23 cellular contexts compared by ENCODE assay signal in genomic region chr6:39610229-39610628, GRCh38.
DNase-seq lines count a peak whose midpoint lies in the region; ATAC-seq, FAIRE-seq and TF ChIP-seq lines count a peak whose summit lies in the region.
"Had no signal": no experiment of that assay in that cellular context is flagged by ENCODE, and none has a peak within 500 bp of the region (broad histone marks: within the 10 kb centered on the region; RNA-seq: fewer than 3 reads in every experiment).

No MANE protein-coding gene starts in this region.

- H4K20me1 ChIP-seq in astrocyte (ENCODE audit: insufficient read depth, low read length), result no peaks in the 10 kb centered on the region
- no peaks in the 10 kb centered on the region for H4K20me1 ChIP-seq in neural progenitor cell (ENCODE audit: low read depth)

- H3K9me3 Mint-ChIP-seq in astrocyte (ENCODE audit: unreplicated experiment) (no peaks in the 10 kb centered on the region), neural progenitor cell (no peaks in the 10 kb centered on the region)
- H3K9me3 Mint-ChIP-seq: brain; IgD-negative memory B cell; stimulated activated naive CD8-positive, alpha-beta T cell treated with anti-CD3 and anti-CD28 coated beads, Interleukin-15, amount 100 ng/mL, for 72 hours had no signal

- no peaks in the 10 kb centered on the region for H3F3A ChIP-seq in neural progenitor cell (ENCODE audit: low read depth)

- in situ Hi-C loops in HAP-1 (cut with MboI; ENCODE audit: low sequenced_read_pairs), result no loop called here

- no peaks in the 10 kb centered on the region for H3K9me3 ChIP-seq in astrocyte (ENCODE audit: insufficient read depth, low read depth, low read length)
- no peaks in the 10 kb centered on the region for H3K9me3 ChIP-seq in neural progenitor cell (ENCODE audit: low read depth)
- H3K9me3 ChIP-seq in HAP-1, result no peaks in the 10 kb centered on the region

- no peak overlapping the region for H3K27ac Mint-ChIP-seq in astrocyte (ENCODE audit: unreplicated experiment)
- peak overlapping the region; percentile 83 for H3K27ac Mint-ChIP-seq in neural progenitor cell
- H3K27ac Mint-ChIP-seq: activated CD8-positive, alpha-beta T cell treated with anti-CD3 and anti-CD28 coated beads, Interleukin-2, amount 10 ng/mL, durations not matched to agents 7 days and 5 days; B cell; IgD-negative memory B cell; stimulated activated naive CD8-positive, alpha-beta T cell treated with anti-CD3 and anti-CD28 coated beads, Interleukin-15, amount 100 ng/mL, for 72 hours had no signal

- no peak overlapping the region for H3K4me3 ChIP-seq in astrocyte (ENCODE audit: insufficient read depth, low read depth, low read length)
- H3K4me3 ChIP-seq in neural progenitor cell, result no peak overlapping the region
- no peak overlapping the region for H3K4me3 ChIP-seq in HAP-1
- H3K4me3 ChIP-seq: skin epidermis had no signal

- no peak for TF ChIP-seq CTCF in astrocyte (IDR thresholded peaks at IDR 0.05; ENCODE audit: insufficient read depth, low read depth, low read length)
- no peak for TF ChIP-seq CTCF in neural progenitor cell (IDR thresholded peaks at IDR 0.05)

- peaks cover 4% of the 10 kb centered on the region for H3K27me3 Mint-ChIP-seq in astrocyte (ENCODE audit: low read depth, unreplicated experiment)
- H3K27me3 Mint-ChIP-seq in neural progenitor cell (ENCODE audit: insufficient read depth, low read depth), result no peaks in the 10 kb centered on the region

- H3K27ac ChIP-seq in astrocyte (ENCODE audit: low read depth, low read length), result no peak overlapping the region
- no peak overlapping the region for H3K27ac ChIP-seq in neural progenitor cell

- H2AFZ ChIP-seq in astrocyte (ENCODE audit: low read depth, low read length), result no peak overlapping the region
- no peak overlapping the region for H2AFZ ChIP-seq in neural progenitor cell (replicated peaks)

- H3K79me2 ChIP-seq in astrocyte (ENCODE audit: insufficient read depth, low read length), result no peaks in the 10 kb centered on the region
- H3K79me2 ChIP-seq in neural progenitor cell (ENCODE audit: low read depth), result no peaks in the 10 kb centered on the region

- peak; percentile 27 to 70 for ATAC-seq in left cardiac atrium
- ATAC-seq: activated CD8-positive, alpha-beta T cell treated with anti-CD3 and anti-CD28 coated beads, Interleukin-2, amount 10 ng/mL, durations not matched to agents 7 days and 5 days; left colon; SK-N-SH treated with all-trans-retinoic acid at 6 μM for 48 hours; stimulated activated naive CD8-positive, alpha-beta T cell treated with anti-CD3 and anti-CD28 coated beads, Interleukin-15, amount 100 ng/mL, for 72 hours had no signal

- DNase-seq in COLO829 (ENCODE audit: low spot score), result peak; percentile 9
- DNase-seq in astrocyte (ENCODE audit: low read depth), result peak; percentile 18
- DNase-seq in left cardiac atrium, result no peak
- DNase-seq in neural progenitor cell (ENCODE audit: low spot score), result no peak
- no peak for DNase-seq in activated gamma-delta T cell treated with Interleukin-2 at 50 U/mL for 16 hours
- DNase-seq in activated CD4-positive, alpha-beta T cell treated with anti-CD3 and anti-CD28 coated beads, Interleukin-2, amount 50 U/mL, for 1 hour, result no peak
- no peak for DNase-seq in HAP-1 (ENCODE audit: low spot score in 2 of 2)
- DNase-seq in activated CD8-positive, alpha-beta memory T cell treated with anti-CD3 and anti-CD28 coated beads for 24 hours, result no peak
- DNase-seq: activated CD8-positive, alpha-beta T cell treated with anti-CD3 and anti-CD28 coated beads, Interleukin-2, amount 10 ng/mL, durations not matched to agents 7 days and 5 days; activated effector memory CD4-positive, alpha-beta T cell treated with anti-CD3 and anti-CD28 coated beads, Interleukin-2, amount 50 U/mL, for 16 hours; effector memory CD4-positive, alpha-beta T cell; glutamatergic neuron; HCEC 1CT; left colon; NCI-H1092 treated with DMSO at 0.1 percent for 48 hours; NCI-H345; stimulated activated naive CD8-positive, alpha-beta T cell treated with anti-CD3 and anti-CD28 coated beads, Interleukin-15, amount 100 ng/mL, for 72 hours had no signal

- FAIRE-seq in astrocyte (lab: Jason Lieb, UNC), result no peak
- FAIRE-seq: TTC549 had no signal

- no peaks in the 10 kb centered on the region for H3K36me3 ChIP-seq in astrocyte (ENCODE audit: insufficient read depth, low read length)
- no peaks in the 10 kb centered on the region for H3K36me3 ChIP-seq in neural progenitor cell
- no peaks in the 10 kb centered on the region for H3K36me3 ChIP-seq in HAP-1 (replicated peaks)

- no peaks in the 10 kb centered on the region for H3K4me1 ChIP-seq in astrocyte (ENCODE audit: insufficient read depth, low read length)
- no peaks in the 10 kb centered on the region for H3K4me1 ChIP-seq in neural progenitor cell
- H3K4me1 ChIP-seq in HAP-1, result no peaks in the 10 kb centered on the region

- H3K4me3 Mint-ChIP-seq in astrocyte (ENCODE audit: unreplicated experiment), result no peak overlapping the region
- H3K4me3 Mint-ChIP-seq in neural progenitor cell, result no peak overlapping the region
- H3K4me3 Mint-ChIP-seq: activated CD8-positive, alpha-beta T cell treated with anti-CD3 and anti-CD28 coated beads, Interleukin-2, amount 10 ng/mL, durations not matched to agents 7 days and 5 days; B cell; IgD-negative memory B cell; stimulated activated naive CD8-positive, alpha-beta T cell treated with anti-CD3 and anti-CD28 coated beads, Interleukin-15, amount 100 ng/mL, for 72 hours had no signal

- intact Hi-C loops in left cardiac atrium (cut with DNase I), result loop anchor here in 1 of 2 donors (10.0 kb wide), 1 partner anchor 125 kb away; no protein-coding TSS in a partner anchor

- H3K4me2 ChIP-seq in astrocyte (ENCODE audit: low read length) (no peak overlapping the region), neural progenitor cell (no peak overlapping the region)

- H3K36me3 Mint-ChIP-seq in astrocyte (ENCODE audit: low read depth, unreplicated experiment) (no peaks in the 10 kb centered on the region), neural progenitor cell (no peaks in the 10 kb centered on the region)
- H3K36me3 Mint-ChIP-seq: brain, IgD-negative memory B cell had no signal

- H3K4me1 Mint-ChIP-seq in astrocyte (ENCODE audit: low read depth, unreplicated experiment), result no peaks in the 10 kb centered on the region
- peaks cover 12% of the 10 kb centered on the region for H3K4me1 Mint-ChIP-seq in neural progenitor cell
- H3K4me1 Mint-ChIP-seq: B cell; stimulated activated naive CD8-positive, alpha-beta T cell treated with anti-CD3 and anti-CD28 coated beads, Interleukin-15, amount 100 ng/mL, for 72 hours had no signal

- no peaks in the 10 kb centered on the region for H3K27me3 ChIP-seq in astrocyte (ENCODE audit: insufficient read depth, low read length)
- H3K27me3 ChIP-seq in neural progenitor cell, result no peaks in the 10 kb centered on the region
- H3K27me3 ChIP-seq in HAP-1 (ENCODE audit: low read depth), result 0 out of 2 replicates have a peak, but pooled peaks cover 4% of the 10 kb centered on the region

- no peak overlapping the region for H3K9ac ChIP-seq in astrocyte (ENCODE audit: low read length)
- H3K9ac ChIP-seq in neural progenitor cell, result no peak overlapping the region

Comparison
In these comparisons a context has a peak if more than half of its experiments do, and no peak if none do; other contexts are left out.
1. DNase-seq: peak in COLO829 (single experiment) and astrocyte (single experiment); none in left cardiac atrium (single experiment), neural progenitor cell (single experiment), activated gamma-delta T cell treated with Interleukin-2 at 50 U/mL for 16 hours (single experiment), activated CD4-positive, alpha-beta T cell treated with anti-CD3 and anti-CD28 coated beads, Interleukin-2, amount 50 U/mL, for 1 hour (single experiment), HAP-1 (0 of 2) and activated CD8-positive, alpha-beta memory T cell treated with anti-CD3 and anti-CD28 coated beads for 24 hours (single experiment).